11 cellular contexts compared by ENCODE assay signal in the genomic region with DNA sequence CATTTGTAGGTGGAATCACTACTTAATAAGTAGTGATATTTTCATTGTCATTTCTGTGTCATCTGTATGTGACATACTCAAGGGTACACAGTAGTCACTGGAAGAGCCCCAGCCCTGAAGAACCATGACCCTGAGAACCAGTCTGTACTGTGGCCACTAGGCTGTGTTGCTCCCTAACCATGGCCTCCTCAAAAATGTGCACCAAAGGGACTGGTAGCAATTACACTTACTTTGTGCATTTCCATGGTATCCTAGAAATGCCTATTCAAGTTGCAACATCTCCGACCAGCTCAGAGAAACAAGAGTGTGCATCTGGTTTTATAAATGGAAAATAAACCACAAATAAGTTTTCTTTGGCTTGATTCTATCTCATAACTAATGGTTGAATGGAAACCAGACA.
DNase-seq lines count a peak whose midpoint lies in the region; ATAC-seq and TF ChIP-seq lines count a peak whose summit lies in the region.
"Had no signal": no experiment of that assay in that cellular context is flagged by ENCODE, and none has a peak within 500 bp of the region (broad histone marks: within the 10 kb centered on the region; RNA-seq: fewer than 3 reads in every experiment).

No MANE protein-coding gene starts in this region.

- H3K4me1 ChIP-seq in ACC112 (ENCODE audit: control insufficient read depth, insufficient read depth, low read length, unreplicated experiment) (peaks cover 56% of the 10 kb centered on the region), right atrium auricular region (no peaks in the 10 kb centered on the region)
- H3K4me1 ChIP-seq: colonic mucosa had no signal

- H3K4me3 ChIP-seq in ACC112 (ENCODE audit: low read depth, low read length) (no peak overlapping the region), right atrium auricular region (no peak overlapping the region)
- H3K4me3 ChIP-seq: colonic mucosa had no signal

- no peak overlapping the region for H2AFZ ChIP-seq in ACC112 (ENCODE audit: low read length, unreplicated experiment)

- ATAC-seq in effector memory CD8-positive, alpha-beta T cell (replicated peaks): peak; percentile 60
- ATAC-seq in HG02763 (IDR thresholded peaks at IDR 0.05; ENCODE audit: unreplicated experiment): no peak

- H3K36me3 Mint-ChIP-seq in effector memory CD8-positive, alpha-beta T cell (ENCODE audit: insufficient read depth): peaks cover 69% of the 10 kb centered on the region

- no peaks in the 10 kb centered on the region for H3K9me3 Mint-ChIP-seq in effector memory CD8-positive, alpha-beta T cell

- H3K27me3 ChIP-seq in ACC112 (ENCODE audit: insufficient read depth, low read length) (no peaks in the 10 kb centered on the region), right atrium auricular region (no peaks in the 10 kb centered on the region)
- H3K27me3 ChIP-seq: colonic mucosa had no signal

- TF ChIP-seq CTCF in GM12872 (IDR thresholded peaks at IDR 0.05; ENCODE audit: insufficient read depth, low read depth, low read length) (peak; percentile 28; the same call in 1 of the 3 replicates), right atrium auricular region (IDR thresholded peaks at IDR 0.05) (no peak)

- H3K9me3 ChIP-seq in right atrium auricular region: no peaks in the 10 kb centered on the region
- H3K9me3 ChIP-seq: colonic mucosa had no signal

- no peaks in the 10 kb centered on the region for H3K79me2 ChIP-seq in ACC112 (ENCODE audit: control insufficient read depth, insufficient read depth, low read length, unreplicated experiment)

- peak overlapping the region in 1 of 2 donors; percentile 96 for H3K27ac Mint-ChIP-seq in effector memory CD8-positive, alpha-beta T cell
- H3K27ac Mint-ChIP-seq: progenitor cell of endocrine pancreas had no signal

- peaks cover 15 to 42% of the 10 kb centered on the region in 2 donors for H3K4me1 Mint-ChIP-seq in effector memory CD8-positive, alpha-beta T cell (ENCODE audit: low read depth in 2 of 2)

- H3K27ac ChIP-seq in ACC112 (ENCODE audit: low read depth, low read length) (peak overlapping the region; percentile 97), right atrium auricular region (no peak overlapping the region), substantia nigra (ENCODE audit: low read depth, low read length, poor library complexity, severe bottlenecking) (no peak overlapping the region)
- H3K27ac ChIP-seq: colonic mucosa had no signal

- no peak overlapping the region for H3K4me3 Mint-ChIP-seq in effector memory CD8-positive, alpha-beta T cell

- peak; percentile 40 for DNase-seq in MV-4-11 (lab: John Stamatoyannopoulos, UW)
- no peak for DNase-seq in effector memory CD8-positive, alpha-beta T cell
- DNase-seq in activated gamma-delta T cell (lab: John Stamatoyannopoulos, UW): no peak
- no peak for DNase-seq in right atrium auricular region (ENCODE audit: low spot score)
- no peak for DNase-seq in substantia nigra (lab: John Stamatoyannopoulos, UW)
- DNase-seq: activated CD4-positive, alpha-beta T cell treated with anti-CD3 and anti-CD28 coated beads, Interleukin-2, amount 50 U/mL, for 48 hours; colonic mucosa had no signal

- no peaks in the 10 kb centered on the region for H3K36me3 ChIP-seq in ACC112 (ENCODE audit: insufficient read depth, low read length)
- no peaks in the 10 kb centered on the region for H3K36me3 ChIP-seq in right atrium auricular region
- H3K36me3 ChIP-seq: colonic mucosa had no signal

- H3K27me3 Mint-ChIP-seq in effector memory CD8-positive, alpha-beta T cell: no peaks in the 10 kb centered on the region
- H3K27me3 Mint-ChIP-seq: progenitor cell of endocrine pancreas had no signal
